27 cellular contexts compared by ENCODE assay signal in the genomic region with DNA sequence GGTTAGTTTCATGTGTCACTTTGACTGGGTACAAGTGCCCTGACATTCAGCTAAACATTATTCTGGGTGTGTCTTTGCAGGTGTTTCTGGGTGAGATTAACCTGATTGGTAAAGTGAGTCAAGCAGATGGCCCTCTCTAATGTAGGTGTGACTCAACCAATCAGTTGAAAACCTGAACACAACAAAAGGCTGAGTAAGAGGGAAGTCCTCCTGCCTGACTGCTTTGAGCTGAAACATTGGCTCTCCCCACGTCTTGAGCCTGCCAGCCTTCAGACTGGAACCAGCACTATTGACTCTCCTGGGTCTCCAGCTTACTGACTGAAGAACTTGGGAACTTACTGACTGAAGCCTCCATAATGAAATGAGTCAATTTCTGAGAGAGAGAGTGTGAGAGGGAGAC.
"Had no signal": no experiment of that assay in that cellular context is flagged by ENCODE, and none has a peak within 500 bp of the region (broad histone marks: within the 10 kb centered on the region; RNA-seq: fewer than 3 reads in every experiment).

No MANE protein-coding gene starts in this region.

- H3K4me1 ChIP-seq: heart right ventricle, left lung, lower lobe of right lung, pancreas, right atrium auricular region, right lobe of liver, testis, thyroid gland, transverse colon, upper lobe of right lung had no signal

- H3K4me3 ChIP-seq: heart right ventricle, hepatocyte, left lung, lower lobe of right lung, mucosa of descending colon, pancreas, right atrium auricular region, right lobe of liver, smooth muscle cell, testis, thyroid gland, transverse colon, upper lobe of right lung had no signal

- H3K4me3 Mint-ChIP-seq: naive thymus-derived CD4-positive, alpha-beta T cell; natural killer cell treated with Interleukin-12 subunit alpha and Interleukin-12 subunit beta and Interleukin-15 and Interleukin-18, amount 100 ng/mL, for 72 hours; stimulated activated memory B cell treated with anti-CD40 and anti-IgM and Interleukin-4, amounts not matched to agents 10 μg/mL and 1 μg/mL and 100 μg/mL, for 72 hours; stimulated activated naive CD8-positive, alpha-beta T cell treated with anti-CD3 and anti-CD28 coated beads, Interleukin-15, amount 100 ng/mL, for 72 hours had no signal

- H3K36me3 Mint-ChIP-seq: naive thymus-derived CD4-positive, alpha-beta T cell; natural killer cell treated with Interleukin-12 subunit alpha and Interleukin-12 subunit beta and Interleukin-15 and Interleukin-18, amount 100 ng/mL, for 72 hours; stimulated activated memory B cell treated with anti-CD40 and anti-IgM and Interleukin-4, amounts not matched to agents 10 μg/mL and 1 μg/mL and 100 μg/mL, for 72 hours had no signal

- H2AFZ ChIP-seq: hepatocyte had no signal

- H3K27ac Mint-ChIP-seq: naive thymus-derived CD4-positive, alpha-beta T cell; natural killer cell treated with Interleukin-12 subunit alpha and Interleukin-12 subunit beta and Interleukin-15 and Interleukin-18, amount 100 ng/mL, for 72 hours; stimulated activated memory B cell treated with anti-CD40 and anti-IgM and Interleukin-4, amounts not matched to agents 10 μg/mL and 1 μg/mL and 100 μg/mL, for 72 hours; stimulated activated naive CD8-positive, alpha-beta T cell treated with anti-CD3 and anti-CD28 coated beads, Interleukin-15, amount 100 ng/mL, for 72 hours had no signal

- H3K36me3 ChIP-seq: heart right ventricle, left lung, lower lobe of right lung, pancreas, right atrium auricular region, right lobe of liver, thyroid gland, transverse colon, upper lobe of right lung had no signal

- H3K4me1 Mint-ChIP-seq: naive thymus-derived CD4-positive, alpha-beta T cell; stimulated activated memory B cell treated with anti-CD40 and anti-IgM and Interleukin-4, amounts not matched to agents 10 μg/mL and 1 μg/mL and 100 μg/mL, for 72 hours; stimulated activated naive CD8-positive, alpha-beta T cell treated with anti-CD3 and anti-CD28 coated beads, Interleukin-15, amount 100 ng/mL, for 72 hours had no signal

- H3K27ac ChIP-seq: heart right ventricle, hepatocyte, left lung, lower lobe of right lung, pancreas, right atrium auricular region, right lobe of liver, testis, thyroid gland, transverse colon, upper lobe of right lung had no signal

- H3K27me3 ChIP-seq: heart right ventricle, hepatocyte, left lung, pancreas, right atrium auricular region, right lobe of liver, testis, thyroid gland, transverse colon, upper lobe of right lung had no signal

- H3K9me3 Mint-ChIP-seq: natural killer cell treated with Interleukin-12 subunit alpha and Interleukin-12 subunit beta and Interleukin-15 and Interleukin-18, amount 100 ng/mL, for 72 hours; stimulated activated memory B cell treated with anti-CD40 and anti-IgM and Interleukin-4, amounts not matched to agents 10 μg/mL and 1 μg/mL and 100 μg/mL, for 72 hours had no signal

- H3K27me3 Mint-ChIP-seq: stimulated activated memory B cell treated with anti-CD40 and anti-IgM and Interleukin-4, amounts not matched to agents 10 μg/mL and 1 μg/mL and 100 μg/mL, for 72 hours had no signal

- DNase-seq: heart right ventricle; islet precursor cell; kidney glomerular epithelial cell; left colon; left lung; lower lobe of right lung; midbrain; mucosa of descending colon; naive thymus-derived CD4-positive, alpha-beta T cell; pancreas; right lobe of liver; stimulated activated CD4-positive, alpha-beta T cell treated with anti-CD3 and anti-CD28 coated beads, Interleukin-1b, Interleukin-23, amount 100 ng/mL, for 48 hours; stimulated activated CD4-positive, alpha-beta T cell treated with anti-CD3 and anti-CD28 coated beads, Interleukin-2, amount 100 ng/mL, for 48 hours; stimulated activated CD4-positive, alpha-beta T cell treated with anti-CD3 and anti-CD28 coated beads, Interleukin-4, amount 100 ng/mL, for 4 hours; stimulated activated CD8-positive, alpha-beta memory T cell treated with anti-CD3 and anti-CD28 coated beads, Interleukin-4, amount 100 ng/mL, for 48 hours; stimulated activated naive CD4-positive, alpha-beta T cell treated with Interleukin-2 at 50 U/mL for 16 hours; stimulated activated naive CD8-positive, alpha-beta T cell treated with anti-CD3 and anti-CD28 coated beads, Interleukin-15, amount 100 ng/mL, for 72 hours; testis; thyroid gland; transverse colon; upper lobe of right lung had no signal

- FAIRE-seq: urothelium cell line had no signal

- H3K4me2 ChIP-seq: hepatocyte, smooth muscle cell had no signal

- H3K9me3 ChIP-seq: left lung, lower lobe of right lung, mucosa of descending colon, pancreas, right atrium auricular region, right lobe of liver, testis, thyroid gland, transverse colon, upper lobe of right lung had no signal

- ATAC-seq: heart right ventricle; left colon; left lung; lower lobe of right lung; mucosa of descending colon; naive thymus-derived CD4-positive, alpha-beta T cell; natural killer cell treated with Interleukin-12 subunit alpha and Interleukin-12 subunit beta and Interleukin-15 and Interleukin-18, amount 100 ng/mL, for 72 hours; pancreas; right lobe of liver; stimulated activated memory B cell treated with anti-CD40 and anti-IgM and Interleukin-4, amounts not matched to agents 10 μg/mL and 1 μg/mL and 100 μg/mL, for 72 hours; stimulated activated naive CD8-positive, alpha-beta T cell treated with anti-CD3 and anti-CD28 coated beads, Interleukin-15, amount 100 ng/mL, for 72 hours; upper lobe of right lung had no signal

- H3K79me2 ChIP-seq: hepatocyte had no signal
